ENCODE assay signal across 8 cellular contexts in the genomic region with DNA sequence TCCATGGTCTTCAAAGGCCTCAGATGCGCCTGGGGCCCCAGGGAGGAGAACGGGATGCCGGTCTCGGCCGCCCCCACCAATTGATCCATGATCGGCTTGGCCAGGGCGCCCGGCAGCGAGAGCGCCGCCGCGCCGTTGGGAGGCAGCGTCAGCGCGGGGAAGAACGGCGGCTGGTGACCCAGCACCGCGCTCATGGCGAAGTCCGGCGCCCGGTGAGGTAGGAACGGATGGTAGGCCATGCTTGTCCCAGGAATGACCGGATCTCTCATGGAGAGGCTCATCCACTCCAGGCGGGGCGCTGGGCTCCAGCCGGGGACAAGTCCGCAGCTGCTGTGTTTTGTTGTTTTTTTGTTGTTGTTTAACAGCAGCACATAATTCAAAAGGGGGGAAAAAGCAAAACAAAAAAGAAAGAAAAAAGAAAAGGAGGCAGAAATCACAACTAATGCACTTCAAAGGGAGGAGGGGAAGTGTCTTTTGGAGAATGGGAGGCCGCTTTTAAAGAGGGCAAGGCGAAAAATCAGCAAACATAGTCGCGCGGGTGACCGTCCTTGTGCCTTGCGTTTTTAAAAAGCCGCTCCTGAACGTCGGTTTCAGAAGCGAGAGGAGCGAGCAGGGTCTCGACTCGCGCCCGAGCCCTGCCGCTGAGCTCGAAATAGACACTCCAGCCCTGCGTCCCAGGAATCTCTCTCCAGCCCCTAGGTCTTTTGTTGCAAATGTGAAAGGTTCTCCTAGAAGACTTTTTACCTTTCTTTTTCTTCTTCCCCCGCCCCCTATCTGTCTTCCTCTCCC. TPM values are rescaled to one million over a fixed set of nuclear protein-coding genes. Genes with fewer than 3 reads are reported as not detected.
DNase-seq lines count a peak whose midpoint lies in the region; ATAC-seq, FAIRE-seq and TF ChIP-seq lines count a peak whose summit lies in the region.

No MANE protein-coding gene starts in this region.

- H3K4me1 ChIP-seq in mesodermal cell (ENCODE audit: control insufficient read depth, insufficient read depth, low read length, poor library complexity, severe bottlenecking): peaks cover 36% of the 10 kb centered on the region

- peaks cover 20% of the 10 kb centered on the region for H3K36me3 ChIP-seq in BJ (ENCODE audit: control insufficient read depth, insufficient read depth, low read length)
- H3K36me3 ChIP-seq in mesodermal cell (ENCODE audit: control insufficient read depth, insufficient read depth, low read length): peaks cover 42% of the 10 kb centered on the region

- POLR2A ChIA-PET in BJ (lab: Charles Lee): interaction anchor here (0.6 to 2.2 kb wide), 11 partner anchors 8 to 915 kb away, joined by 3 to 13 read pairs (median 6); no protein-coding TSS in a partner anchor

- no peaks in the 10 kb centered on the region for H3K27me3 ChIP-seq in BJ (ENCODE audit: control insufficient read depth, insufficient read depth, low read length)

- no peak for FAIRE-seq in GM12892 (lab: Jason Lieb, UNC)

- TF ChIP-seq CTCF in BJ (IDR thresholded peaks at IDR 0.05; ENCODE audit: insufficient read depth, low read depth, low read length) (no peak), coronary artery (IDR thresholded peaks at IDR 0.05) (no peak)

- 0% methylated on average over 33 to 44 of the region's 51 CpGs for WGBS in mesodermal cell (ENCODE audit: insufficient coverage in 2 of 2), 2 experiments

- H3K4me3 ChIP-seq in BJ (ENCODE audit: low read depth, low read length) (peak overlapping the region; percentile 93), coronary artery (peak overlapping the region; percentile 77), mesodermal cell (ENCODE audit: extremely low read depth, insufficient read depth, low read length, poor library complexity, severe bottlenecking) (peak overlapping the region; percentile 98)

- ATAC-seq in HG03159 (IDR thresholded peaks at IDR 0.05; ENCODE audit: unreplicated experiment): no peak

- H3K27ac ChIP-seq in coronary artery (peak overlapping the region; percentile 71 to 84), mesodermal cell (ENCODE audit: low read depth, low read length, severe bottlenecking) (peak overlapping the region; percentile 94)

- no peak for TF ChIP-seq POLR2A in GM12892 (IDR thresholded peaks at IDR 0.05; ENCODE audit: low read depth, low read length)

- no peaks in the 10 kb centered on the region for H3K9me3 ChIP-seq in mesodermal cell (ENCODE audit: control insufficient read depth, low read length)

- DNase-seq in BJ (ENCODE audit: low read depth) (no peak), NCI-H1105 treated with DMSO at 0.1 percent for 48 hours (lab: John Stamatoyannopoulos, UW) (peak; percentile 36), coronary artery (ENCODE audit: low spot score) (no peak), hypothalamus (lab: John Stamatoyannopoulos, UW) (no peak), GM12892 (ENCODE audit: insufficient read length) (no peak), NCI-H187 treated with DMSO at 0.1 percent for 48 hours (lab: John Stamatoyannopoulos, UW) (no peak)

- CTCF ChIA-PET in BJ (lab: Yijun Ruan, JAX): interaction anchor here (0.5 to 3.1 kb wide), 14 partner anchors 8 to 1078 kb away, joined by 3 to 14 read pairs (median 6); no protein-coding TSS in a partner anchor

RNA-seq across cellular contexts. Expression of gene TBX3, which starts 0.9 kb away (rescaled TPM):
- polyA plus RNA-seq in BJ (2011; rRNA removed): 66.4 and 75.7 TPM in 2 replicates
- 71.2 and 93.8 TPM in 2 replicates for polyA minus RNA-seq in BJ (2011; rRNA and poly(A)+ RNA removed)
- polyA plus RNA-seq in mesodermal cell (2013, experiment 1 of 2): 73.1 TPM
- polyA plus RNA-seq in mesodermal cell (2013, experiment 2 of 2): 94.7 TPM
- polyA plus RNA-seq in GM12892 (2012; ENCODE audit: missing spikeins): not detected
